ENCODE assay signal across 8 cellular contexts in the genomic region with DNA sequence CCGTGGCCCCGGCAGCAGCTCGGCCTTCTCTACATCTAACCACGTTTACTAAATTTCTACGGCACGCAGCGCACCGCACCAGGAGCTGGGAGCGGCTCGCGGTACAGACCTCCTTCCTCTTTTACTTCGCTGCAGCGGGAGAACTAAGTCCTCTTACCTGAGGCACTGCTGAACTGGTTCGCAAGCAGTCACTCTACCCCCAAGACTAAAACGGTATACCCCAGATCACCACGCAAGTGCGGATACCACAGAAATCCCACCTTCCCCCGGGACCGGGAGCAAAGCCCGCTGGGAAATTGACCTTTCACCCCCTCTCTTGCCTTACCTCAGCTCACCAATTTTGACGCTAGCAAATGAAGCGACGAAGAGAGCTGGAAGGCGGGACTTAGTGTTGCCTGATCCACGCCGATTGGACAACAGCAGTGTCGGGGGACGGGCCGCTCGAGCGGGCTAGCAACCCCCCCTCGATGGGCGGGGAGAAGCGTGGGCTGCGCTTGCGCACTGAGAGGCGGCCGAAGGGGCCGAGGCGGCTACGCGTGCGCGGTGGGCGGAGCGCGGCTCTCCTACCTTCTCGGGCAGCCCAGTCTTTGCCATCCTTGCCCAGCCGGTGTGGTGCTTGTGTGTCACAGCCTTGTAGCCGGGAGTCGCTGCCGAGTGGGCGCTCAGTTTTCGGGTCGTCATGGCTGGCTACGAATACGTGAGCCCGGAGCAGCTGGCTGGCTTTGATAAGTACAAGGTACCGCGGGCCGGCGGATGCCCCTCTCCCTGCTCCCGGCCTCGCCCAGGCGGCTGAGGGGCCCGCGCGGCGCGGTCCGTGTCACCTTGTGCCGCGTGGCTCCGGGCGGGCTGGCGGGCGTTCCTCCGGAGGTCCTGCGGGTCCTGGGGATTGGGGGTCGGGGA. TPM values are rescaled to one million over a fixed set of nuclear protein-coding genes. Genes with fewer than 3 reads are reported as not detected.
A peak's percentile ranks its signal among the peaks of the same experiment; 100 is the strongest.
DNase-seq lines count a peak whose midpoint lies in the region; TF ChIP-seq lines count a peak whose summit lies in the region.

A gene with protein sequence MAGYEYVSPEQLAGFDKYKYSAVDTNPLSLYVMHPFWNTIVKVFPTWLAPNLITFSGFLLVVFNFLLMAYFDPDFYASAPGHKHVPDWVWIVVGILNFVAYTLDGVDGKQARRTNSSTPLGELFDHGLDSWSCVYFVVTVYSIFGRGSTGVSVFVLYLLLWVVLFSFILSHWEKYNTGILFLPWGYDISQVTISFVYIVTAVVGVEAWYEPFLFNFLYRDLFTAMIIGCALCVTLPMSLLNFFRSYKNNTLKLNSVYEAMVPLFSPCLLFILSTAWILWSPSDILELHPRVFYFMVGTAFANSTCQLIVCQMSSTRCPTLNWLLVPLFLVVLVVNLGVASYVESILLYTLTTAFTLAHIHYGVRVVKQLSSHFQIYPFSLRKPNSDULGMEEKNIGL (plus strand): TSS at position 590 of the 900 bp plus-strand sequence. CDS start 90 bp downstream, at position 680.

- no peaks in the 10 kb centered on the region for H3K27me3 ChIP-seq in effector memory CD4-positive, alpha-beta T cell (replicated peaks; ENCODE audit: control insufficient read depth, insufficient read depth, low read length, poor library complexity, severe bottlenecking)

- no peaks in the 10 kb centered on the region for H3K9me3 ChIP-seq in effector memory CD4-positive, alpha-beta T cell (ENCODE audit: control insufficient read depth, low read length)

- DNase-seq in CMK (ENCODE audit: low read depth) (peak; percentile 100), GM20000 (ENCODE audit: low spot score) (peak; percentile 98), HT-29 (ENCODE audit: low spot score) (peak; percentile 99), NOMO-1 (lab: John Stamatoyannopoulos, UW; ENCODE audit: unreplicated experiment in 2 of 2) (peak; percentile 98 to 99), lung microvascular endothelial cell (ENCODE audit: low read depth in 2 of 2) (peak; percentile 99 to 100)
- DNase-seq in effector memory CD4-positive, alpha-beta T cell = peak; percentile 99
- peak; percentile 98 to 99 (median 99) for DNase-seq in stimulated activated CD4-positive, alpha-beta T cell treated with anti-CD3 and anti-CD28 coated beads, TNF-alpha, amount 100 ng/mL, for 48 hours (ENCODE audit: low read depth in 3 of 3)

- H3K4me3 ChIP-seq in effector memory CD4-positive, alpha-beta T cell (ENCODE audit: insufficient read depth, low read depth, low read length, poor library complexity, severe bottlenecking) = peak within 1 kb of the TSS; percentile 87

- H3K4me1 ChIP-seq in effector memory CD4-positive, alpha-beta T cell (ENCODE audit: control insufficient read depth, insufficient read depth, low read length, poor library complexity, severe bottlenecking) = peaks cover 14% of the 10 kb centered on the region

- no peak for TF ChIP-seq CTCF in GM20000 (IDR thresholded peaks at IDR 0.05; ENCODE audit: extremely low read depth, missing control alignments)

- no peaks in the 10 kb centered on the region for H3K36me3 ChIP-seq in effector memory CD4-positive, alpha-beta T cell (ENCODE audit: control insufficient read depth, insufficient read depth, low read length)

- CTCF ChIA-PET in activated CD8-positive, alpha-beta memory T cell treated with anti-CD3 and anti-CD28 coated beads for 36 hours (lab: Charles Lee) = interaction anchor here (1.1 kb wide), 1 partner anchor 10 kb away, joined by 3 read pairs; no protein-coding TSS in a partner anchor

- H3K27ac ChIP-seq in effector memory CD4-positive, alpha-beta T cell (ENCODE audit: insufficient read depth, low read length, poor library complexity, severe bottlenecking) = peak within 1 kb of the TSS; percentile 94

- POLR2A ChIA-PET in activated CD8-positive, alpha-beta memory T cell treated with anti-CD3 and anti-CD28 coated beads for 36 hours (lab: Charles Lee) = interaction anchor here (0.6 to 2.3 kb wide), 3 partner anchors 9 to 530 kb away, joined by 3 to 11 read pairs (median 5); a partner anchor contains a TSS

RNA-seq across cellular contexts. Expression of the gene that starts here (rescaled TPM):
- total RNA-seq in HT-29 (2014; rRNA removed; shearing (Covaris generic)) = 23.6 and 32.9 TPM in 2 replicates
- total RNA-seq in activated CD8-positive, alpha-beta memory T cell treated with anti-CD3 and anti-CD28 coated beads for 36 hours = 10 to 100 TPM; 58.4 to 63.9 TPM
- 8.3 and 9.3 TPM in 2 replicates for total RNA-seq in lung microvascular endothelial cell

Comparison
In these comparisons a context has a peak if more than half of its experiments do, and no peak if none do; other contexts are left out.
1. Peak in every context shown above with its lines: DNase-seq, H3K4me3 ChIP-seq and H3K27ac ChIP-seq.